ENCODE assay signal across 27 cellular contexts in the genomic region with DNA sequence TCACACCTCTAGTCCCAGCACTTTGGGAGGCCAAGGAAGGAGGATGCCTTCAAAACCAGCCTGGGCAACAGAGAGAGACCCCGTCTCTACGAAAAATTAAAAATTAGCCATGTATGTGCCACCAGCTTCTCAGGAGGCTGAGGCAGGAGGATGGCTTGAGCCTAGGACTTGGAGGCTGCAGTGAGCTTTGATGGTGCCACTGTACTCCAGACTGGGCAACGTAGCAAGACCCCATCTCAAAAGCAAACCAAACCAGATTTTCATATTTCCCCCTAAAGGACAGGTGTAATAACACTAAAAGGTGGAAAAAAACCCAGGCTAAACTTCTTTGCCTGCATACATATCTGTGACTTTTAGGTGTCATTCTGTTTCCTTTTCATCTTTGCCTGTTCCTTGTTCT.
"Had no signal": no experiment of that assay in that cellular context is flagged by ENCODE, and none has a peak within 500 bp of the region (broad histone marks: within the 10 kb centered on the region; RNA-seq: fewer than 3 reads in every experiment).

No MANE protein-coding gene starts in this region.

- H3K27me3 Mint-ChIP-seq: activated CD4-positive, alpha-beta memory T cell treated with anti-CD3 and anti-CD28 coated beads for 36 hours; activated naive CD8-positive, alpha-beta T cell treated with anti-CD3 and anti-CD28 coated beads, Interleukin-2, amount 10 ng/mL, durations not matched to agents 7 days and 5 days; central memory CD8-positive, alpha-beta T cell; memory B cell; naive thymus-derived CD8-positive, alpha-beta T cell had no signal

- H3K9me3 Mint-ChIP-seq: activated CD4-positive, alpha-beta memory T cell treated with anti-CD3 and anti-CD28 coated beads for 36 hours; activated CD4-positive, alpha-beta T cell treated with anti-CD3 and anti-CD28 coated beads, Interleukin-2, amount 10 ng/mL, durations not matched to agents 24 days and 14 days; activated naive CD4-positive, alpha-beta T cell treated with anti-CD3 and anti-CD28 coated beads, Interleukin-2, amount 10 ng/mL, durations not matched to agents 7 days and 5 days; activated naive CD8-positive, alpha-beta T cell treated with anti-CD3 and anti-CD28 coated beads, Interleukin-2, amount 10 ng/mL, durations not matched to agents 7 days and 5 days; activated T-helper 1 cell treated with anti-CD3 and anti-CD28 coated beads, Interleukin-12 subunit alpha, Interleukin-12 subunit beta, Interleukin-2, Interleukin-4 antibody, amounts not matched to agents 30 ng/mL and 10 ng/mL and 1 ng/mL, durations not matched to agents 14 hours and 24 hours and 36 hours; central memory CD8-positive, alpha-beta T cell; T-helper 1 cell treated with Interleukin-12 subunit alpha and Interleukin-12 subunit beta and Interleukin-4 antibody, amounts not matched to agents 30 μg/mL and 1 μg/mL, for 36 hours had no signal

- H3K27ac Mint-ChIP-seq: activated CD4-positive, alpha-beta memory T cell treated with anti-CD3 and anti-CD28 coated beads for 36 hours; activated CD4-positive, alpha-beta T cell treated with anti-CD3 and anti-CD28 coated beads, Interleukin-2, amount 10 ng/mL, durations not matched to agents 24 days and 14 days; activated naive CD4-positive, alpha-beta T cell treated with anti-CD3 and anti-CD28 coated beads, Interleukin-2, amount 10 ng/mL, durations not matched to agents 7 days and 5 days; activated naive CD8-positive, alpha-beta T cell treated with anti-CD3 and anti-CD28 coated beads, Interleukin-2, amount 10 ng/mL, durations not matched to agents 7 days and 5 days; activated T-helper 1 cell treated with anti-CD3 and anti-CD28 coated beads, Interleukin-12 subunit alpha, Interleukin-12 subunit beta, Interleukin-2, Interleukin-4 antibody, amounts not matched to agents 30 ng/mL and 10 ng/mL and 1 ng/mL, durations not matched to agents 14 hours and 24 hours and 36 hours; T-helper 1 cell treated with Interleukin-12 subunit alpha and Interleukin-12 subunit beta and Interleukin-4 antibody, amounts not matched to agents 30 μg/mL and 1 μg/mL, for 36 hours had no signal

- H3K27ac ChIP-seq: esophagus squamous epithelium, heart right ventricle, testis, transverse colon, uterus, WERI-Rb-1 had no signal

- H3K36me3 Mint-ChIP-seq: memory B cell; naive thymus-derived CD8-positive, alpha-beta T cell had no signal

- H3K4me1 ChIP-seq: uterus had no signal

- H3K9me3 ChIP-seq: esophagus squamous epithelium, heart right ventricle, testis, transverse colon, uterus had no signal

- DNase-seq: activated CD4-positive, alpha-beta memory T cell treated with anti-CD3 and anti-CD28 coated beads for 36 hours; activated CD4-positive, alpha-beta T cell treated with anti-CD3 and anti-CD28 coated beads, Interleukin-2, amount 10 ng/mL, durations not matched to agents 24 days and 14 days; activated CD4-positive, CD25-positive, alpha-beta regulatory T cell treated with anti-CD3 and anti-CD28 coated beads, Interleukin-2, amount 50 U/mL, for 72 hours; activated CD8-positive, alpha-beta memory T cell treated with anti-CD3 and anti-CD28 coated beads, Interleukin-2, amount 50 U/mL, for 4 hours; activated effector memory CD4-positive, alpha-beta T cell treated with anti-CD3 and anti-CD28 coated beads, Interleukin-2, amount 50 U/mL, for 16 hours; activated naive CD4-positive, alpha-beta T cell treated with anti-CD3 and anti-CD28 coated beads, Interleukin-2, amount 10 ng/mL, durations not matched to agents 7 days and 5 days; activated naive CD8-positive, alpha-beta T cell treated with anti-CD3 and anti-CD28 coated beads, Interleukin-2, amount 10 ng/mL, durations not matched to agents 7 days and 5 days; activated T-cell treated with anti-CD3 and anti-CD28 coated beads, Interleukin-2, amount 50 U/mL, for 1 hour; dermis blood vessel endothelial cell; effector CD4-positive, alpha-beta T cell; esophagus squamous epithelium; foreskin melanocyte; heart right ventricle; naive thymus-derived CD8-positive, alpha-beta T cell; posterior cingulate gyrus; right cardiac atrium; stimulated activated CD4-positive, alpha-beta T cell treated with anti-CD3 and anti-CD28 coated beads, Interleukin-2, amount 100 ng/mL, for 48 hours; stimulated activated naive CD4-positive, alpha-beta T cell treated with Interleukin-2 at 50 U/mL for 16 hours; T-helper 9 cell; testis; transverse colon; uterus; WERI-Rb-1 had no signal

- H3K36me3 ChIP-seq: esophagus squamous epithelium, heart right ventricle, transverse colon, uterus had no signal

- H3K27me3 ChIP-seq: esophagus squamous epithelium, heart right ventricle, testis, transverse colon, uterus had no signal

- H3K4me3 Mint-ChIP-seq: activated CD4-positive, alpha-beta memory T cell treated with anti-CD3 and anti-CD28 coated beads for 36 hours; activated CD4-positive, alpha-beta T cell treated with anti-CD3 and anti-CD28 coated beads, Interleukin-2, amount 10 ng/mL, durations not matched to agents 24 days and 14 days; activated naive CD4-positive, alpha-beta T cell treated with anti-CD3 and anti-CD28 coated beads, Interleukin-2, amount 10 ng/mL, durations not matched to agents 7 days and 5 days; activated naive CD8-positive, alpha-beta T cell treated with anti-CD3 and anti-CD28 coated beads, Interleukin-2, amount 10 ng/mL, durations not matched to agents 7 days and 5 days; activated T-helper 1 cell treated with anti-CD3 and anti-CD28 coated beads, Interleukin-12 subunit alpha, Interleukin-12 subunit beta, Interleukin-2, Interleukin-4 antibody, amounts not matched to agents 30 ng/mL and 10 ng/mL and 1 ng/mL, durations not matched to agents 14 hours and 24 hours and 36 hours; central memory CD8-positive, alpha-beta T cell; memory B cell; T-helper 1 cell treated with Interleukin-12 subunit alpha and Interleukin-12 subunit beta and Interleukin-4 antibody, amounts not matched to agents 30 μg/mL and 1 μg/mL, for 36 hours had no signal

- H3K4me3 ChIP-seq: esophagus squamous epithelium, heart right ventricle, testis, transverse colon, uterus had no signal
